34 cellular contexts compared by ENCODE assay signal in genomic region chr6:106293113-106293512, GRCh38.
"Had no signal": no experiment of that assay in that cellular context is flagged by ENCODE, and none has a peak within 500 bp of the region (broad histone marks: within the 10 kb centered on the region; RNA-seq: fewer than 3 reads in every experiment).

No MANE protein-coding gene starts in this region.

- ATAC-seq: activated CD4-positive, CD25-positive, alpha-beta regulatory T cell treated with anti-CD3 and anti-CD28 coated beads, Interleukin-2, amount 50 U/mL, for 24 hours; activated CD8-positive, alpha-beta memory T cell treated with anti-CD3 and anti-CD28 coated beads, Interleukin-2, amount 10 ng/mL, durations not matched to agents 7 days and 5 days; activated CD8-positive, alpha-beta T cell treated with anti-CD3 and anti-CD28 coated beads, Interleukin-2, amount 10 ng/mL, durations not matched to agents 7 days and 5 days; activated naive CD8-positive, alpha-beta T cell treated with anti-CD3 and anti-CD28 coated beads, Interleukin-2, amount 50 U/mL, for 24 hours; body of pancreas; effector memory CD8-positive, alpha-beta T cell; T-helper 17 cell had no signal

- H3K4me3 Mint-ChIP-seq: activated B cell treated with CpG ODN at 0.5 μM for 24 hours; activated CD4-positive, alpha-beta memory T cell treated with anti-CD3 and anti-CD28 coated beads for 36 hours; activated CD4-positive, alpha-beta T cell treated with anti-CD3 and anti-CD28 coated beads, Interleukin-2, amount 10 ng/mL, durations not matched to agents 24 days and 14 days; activated CD8-positive, alpha-beta memory T cell treated with anti-CD3 and anti-CD28 coated beads, Interleukin-2, amount 10 ng/mL, durations not matched to agents 7 days and 5 days; activated CD8-positive, alpha-beta T cell treated with anti-CD3 and anti-CD28 coated beads, Interleukin-2, amount 10 ng/mL, durations not matched to agents 7 days and 5 days; activated naive CD4-positive, alpha-beta T cell treated with anti-CD3 and anti-CD28 coated beads for 36 hours; activated naive CD4-positive, alpha-beta T cell treated with anti-CD3 and anti-CD28 coated beads, Interleukin-2, amount 50 U/mL, for 24 hours; activated naive CD8-positive, alpha-beta T cell treated with anti-CD3 and anti-CD28 coated beads for 36 hours; activated naive CD8-positive, alpha-beta T cell treated with anti-CD3 and anti-CD28 coated beads, Interleukin-2, amount 50 U/mL, for 24 hours; activated T-helper 1 cell treated with anti-CD3 and anti-CD28 coated beads, Interleukin-12 subunit alpha, Interleukin-12 subunit beta, Interleukin-2, Interleukin-4 antibody, amounts not matched to agents 30 ng/mL and 10 ng/mL and 1 ng/mL, durations not matched to agents 14 hours and 24 hours and 36 hours; central memory CD8-positive, alpha-beta T cell; effector memory CD8-positive, alpha-beta T cell; T-helper 17 cell; T-helper 2 cell treated with Interferon-gamma antibody and Interleukin-4, amounts not matched to agents 5 μg/mL and 100 μg/mL, for 36 hours had no signal

- H3K9me3 ChIP-seq: body of pancreas, esophagus squamous epithelium had no signal

- H3K4me3 ChIP-seq: adrenal gland, body of pancreas, coronary artery, esophagus squamous epithelium had no signal

- H3K9me3 Mint-ChIP-seq: activated B cell treated with CpG ODN at 0.5 μM for 24 hours; activated CD4-positive, alpha-beta memory T cell treated with anti-CD3 and anti-CD28 coated beads for 36 hours; activated naive CD4-positive, alpha-beta T cell treated with anti-CD3 and anti-CD28 coated beads for 36 hours; central memory CD8-positive, alpha-beta T cell; effector memory CD8-positive, alpha-beta T cell had no signal

- H3K27me3 ChIP-seq: adrenal gland, body of pancreas, esophagus squamous epithelium had no signal

- H3K4me1 Mint-ChIP-seq: activated B cell treated with CpG ODN at 0.5 μM for 24 hours had no signal

- H3K27me3 Mint-ChIP-seq: activated B cell treated with CpG ODN at 0.5 μM for 24 hours; activated CD4-positive, alpha-beta memory T cell treated with anti-CD3 and anti-CD28 coated beads for 36 hours; activated CD4-positive, alpha-beta T cell treated with anti-CD3 and anti-CD28 coated beads, Interleukin-2, amount 10 ng/mL, durations not matched to agents 24 days and 14 days; activated CD8-positive, alpha-beta memory T cell treated with anti-CD3 and anti-CD28 coated beads, Interleukin-2, amount 10 ng/mL, durations not matched to agents 7 days and 5 days; activated naive CD4-positive, alpha-beta T cell treated with anti-CD3 and anti-CD28 coated beads, Interleukin-2, amount 50 U/mL, for 24 hours; activated naive CD8-positive, alpha-beta T cell treated with anti-CD3 and anti-CD28 coated beads for 36 hours; activated naive CD8-positive, alpha-beta T cell treated with anti-CD3 and anti-CD28 coated beads, Interleukin-2, amount 50 U/mL, for 24 hours; central memory CD8-positive, alpha-beta T cell; effector memory CD8-positive, alpha-beta T cell; T-helper 17 cell had no signal

- DNase-seq: activated B cell treated with CpG ODN at 0.5 μM for 24 hours; activated CD4-positive, alpha-beta memory T cell treated with anti-CD3 and anti-CD28 coated beads for 36 hours; activated CD4-positive, alpha-beta T cell treated with anti-CD3 and anti-CD28 coated beads, Interleukin-2, amount 10 ng/mL, durations not matched to agents 24 days and 14 days; activated CD8-positive, alpha-beta memory T cell treated with anti-CD3 and anti-CD28 coated beads, Interleukin-2, amount 10 ng/mL, durations not matched to agents 7 days and 5 days; activated CD8-positive, alpha-beta memory T cell treated with anti-CD3 and anti-CD28 coated beads, Interleukin-2, amount 50 U/mL, for 4 hours; activated CD8-positive, alpha-beta T cell treated with anti-CD3 and anti-CD28 coated beads, Interleukin-2, amount 10 ng/mL, durations not matched to agents 7 days and 5 days; activated effector memory CD4-positive, alpha-beta T cell treated with anti-CD3 and anti-CD28 coated beads, Interleukin-2, amount 50 U/mL, for 16 hours; activated naive CD4-positive, alpha-beta T cell treated with anti-CD3 and anti-CD28 coated beads for 36 hours; activated naive CD8-positive, alpha-beta T cell treated with anti-CD3 and anti-CD28 coated beads for 36 hours; activated naive CD8-positive, alpha-beta T cell treated with anti-CD3 and anti-CD28 coated beads, Interleukin-2, amount 50 U/mL, for 24 hours; activated T-cell treated with anti-CD3 and anti-CD28 coated beads, Interleukin-2, amount 50 U/mL, for 1 hour; activated T-cell treated with anti-CD3 and anti-CD28 coated beads, Interleukin-2, amount 50 U/mL, for 48 hours; adrenal gland; amygdala; aorta; body of pancreas; dermis blood vessel endothelial cell; effector CD4-positive, alpha-beta T cell; effector memory CD8-positive, alpha-beta T cell; esophagus squamous epithelium; head of caudate nucleus; SW 1271; T-helper 1 cell; T-helper 17 cell; T1000; WERI-Rb-1 had no signal

- H3K27ac Mint-ChIP-seq: activated B cell treated with CpG ODN at 0.5 μM for 24 hours; activated CD4-positive, alpha-beta memory T cell treated with anti-CD3 and anti-CD28 coated beads for 36 hours; activated CD4-positive, alpha-beta T cell treated with anti-CD3 and anti-CD28 coated beads, Interleukin-2, amount 10 ng/mL, durations not matched to agents 24 days and 14 days; activated CD8-positive, alpha-beta memory T cell treated with anti-CD3 and anti-CD28 coated beads, Interleukin-2, amount 10 ng/mL, durations not matched to agents 7 days and 5 days; activated CD8-positive, alpha-beta T cell treated with anti-CD3 and anti-CD28 coated beads, Interleukin-2, amount 10 ng/mL, durations not matched to agents 7 days and 5 days; activated naive CD4-positive, alpha-beta T cell treated with anti-CD3 and anti-CD28 coated beads for 36 hours; activated naive CD4-positive, alpha-beta T cell treated with anti-CD3 and anti-CD28 coated beads, Interleukin-2, amount 50 U/mL, for 24 hours; activated naive CD8-positive, alpha-beta T cell treated with anti-CD3 and anti-CD28 coated beads for 36 hours; activated naive CD8-positive, alpha-beta T cell treated with anti-CD3 and anti-CD28 coated beads, Interleukin-2, amount 50 U/mL, for 24 hours; activated T-helper 1 cell treated with anti-CD3 and anti-CD28 coated beads, Interleukin-12 subunit alpha, Interleukin-12 subunit beta, Interleukin-2, Interleukin-4 antibody, amounts not matched to agents 30 ng/mL and 10 ng/mL and 1 ng/mL, durations not matched to agents 14 hours and 24 hours and 36 hours; activated T-helper 2 cell treated with anti-CD3 and anti-CD28 coated beads, Interferon-gamma antibody, Interleukin-2, Interleukin-4, amounts not matched to agents 10 μg/mL and 5 μg/mL and 100 μg/mL, durations not matched to agents 14 hours and 24 hours and 36 hours; effector memory CD8-positive, alpha-beta T cell; T-helper 17 cell; T-helper 2 cell treated with Interferon-gamma antibody and Interleukin-4, amounts not matched to agents 5 μg/mL and 100 μg/mL, for 36 hours had no signal

- H3K27ac ChIP-seq: adrenal gland, body of pancreas, coronary artery, epithelial cell of prostate, esophagus squamous epithelium, WERI-Rb-1 had no signal
